15 cellular contexts compared by ENCODE assay signal in genomic region chr22:45098056-45098455, GRCh38.
DNase-seq lines count a peak whose midpoint lies in the region; ATAC-seq lines count a peak whose summit lies in the region.
"Had no signal": no experiment of that assay in that cellular context is flagged by ENCODE, and none has a peak within 500 bp of the region (broad histone marks: within the 10 kb centered on the region; RNA-seq: fewer than 3 reads in every experiment).

No MANE protein-coding gene starts in this region.

- H3K27me3 Mint-ChIP-seq in activated CD4-positive, alpha-beta T cell treated with anti-CD3 and anti-CD28 coated beads for 36 hours = peaks cover 34% of the 10 kb centered on the region
- H3K27me3 Mint-ChIP-seq in activated T-cell treated with anti-CD3 and anti-CD28 coated beads, Interleukin-2, amount 50 U/mL, for 4 hours (ENCODE audit: low read depth) = peaks cover 60% of the 10 kb centered on the region
- H3K27me3 Mint-ChIP-seq in stimulated activated naive CD8-positive, alpha-beta T cell treated with anti-CD3 and anti-CD28 coated beads, Interleukin-15, amount 100 ng/mL, for 72 hours = peaks cover 62% of the 10 kb centered on the region

- H3K4me3 Mint-ChIP-seq in activated CD4-positive, alpha-beta T cell treated with anti-CD3 and anti-CD28 coated beads for 36 hours = no peak overlapping the region
- H3K4me3 Mint-ChIP-seq in activated T-cell treated with anti-CD3 and anti-CD28 coated beads, Interleukin-2, amount 50 U/mL, for 4 hours = no peak overlapping the region
- H3K4me3 Mint-ChIP-seq in stimulated activated naive CD8-positive, alpha-beta T cell treated with anti-CD3 and anti-CD28 coated beads, Interleukin-15, amount 100 ng/mL, for 72 hours = no peak overlapping the region
- H3K4me3 Mint-ChIP-seq: B cell; CD8-positive, alpha-beta T cell; GM23338 had no signal

- H3K27ac Mint-ChIP-seq in activated CD4-positive, alpha-beta T cell treated with anti-CD3 and anti-CD28 coated beads for 36 hours = no peak overlapping the region
- H3K27ac Mint-ChIP-seq in stimulated activated naive CD8-positive, alpha-beta T cell treated with anti-CD3 and anti-CD28 coated beads, Interleukin-15, amount 100 ng/mL, for 72 hours = no peak overlapping the region
- H3K27ac Mint-ChIP-seq: B cell; CD8-positive, alpha-beta T cell; GM23338 had no signal

- CTCF ChIA-PET in activated CD4-positive, alpha-beta T cell treated with anti-CD3 and anti-CD28 coated beads for 36 hours (lab: Charles Lee) = interaction anchor here (0.6 to 1.0 kb wide), 2 partner anchors 14 to 259 kb away, joined by 3 to 4 read pairs; no protein-coding TSS in a partner anchor

- POLR2A ChIA-PET in activated CD4-positive, alpha-beta T cell treated with anti-CD3 and anti-CD28 coated beads for 36 hours (lab: Charles Lee) = no interaction called here

- H3K4me1 Mint-ChIP-seq in activated CD4-positive, alpha-beta T cell treated with anti-CD3 and anti-CD28 coated beads for 36 hours = peaks cover 7% of the 10 kb centered on the region
- peaks cover 2% of the 10 kb centered on the region for H3K4me1 Mint-ChIP-seq in activated T-cell treated with anti-CD3 and anti-CD28 coated beads, Interleukin-2, amount 50 U/mL, for 4 hours (ENCODE audit: low read depth)
- no peaks in the 10 kb centered on the region for H3K4me1 Mint-ChIP-seq in stimulated activated naive CD8-positive, alpha-beta T cell treated with anti-CD3 and anti-CD28 coated beads, Interleukin-15, amount 100 ng/mL, for 72 hours

- peak; percentile 73 for ATAC-seq in activated CD4-positive, alpha-beta T cell treated with anti-CD3 and anti-CD28 coated beads for 36 hours
- ATAC-seq in activated T-cell treated with anti-CD3 and anti-CD28 coated beads, Interleukin-2, amount 50 U/mL, for 4 hours = peak; percentile 34 to 50
- peak; percentile 47 for ATAC-seq in stimulated activated naive CD8-positive, alpha-beta T cell treated with anti-CD3 and anti-CD28 coated beads, Interleukin-15, Interleukin-2, amounts not matched to agents 100 U/mL and 50 U/mL, for 24 hours
- no peak for ATAC-seq in stimulated activated naive CD8-positive, alpha-beta T cell treated with anti-CD3 and anti-CD28 coated beads, Interleukin-15, amount 100 ng/mL, for 72 hours
- ATAC-seq: CD8-positive, alpha-beta T cell; GM23338 had no signal

- intact Hi-C loops in activated CD4-positive, alpha-beta T cell treated with anti-CD3 and anti-CD28 coated beads for 36 hours (cut with DNase I, micrococcal nuclease) = loop anchor here in 1 of 2 experiments (5.0 kb wide), 1 partner anchor 121 kb away; no protein-coding TSS in a partner anchor

- H3K9me3 Mint-ChIP-seq in activated CD4-positive, alpha-beta T cell treated with anti-CD3 and anti-CD28 coated beads for 36 hours (ENCODE audit: low read depth) = no peaks in the 10 kb centered on the region
- H3K9me3 Mint-ChIP-seq in activated T-cell treated with anti-CD3 and anti-CD28 coated beads, Interleukin-2, amount 50 U/mL, for 4 hours = no peaks in the 10 kb centered on the region
- H3K9me3 Mint-ChIP-seq in stimulated activated naive CD8-positive, alpha-beta T cell treated with anti-CD3 and anti-CD28 coated beads, Interleukin-15, amount 100 ng/mL, for 72 hours = no peaks in the 10 kb centered on the region
- H3K9me3 Mint-ChIP-seq: CD8-positive, alpha-beta T cell; GM23338 had no signal

- peak; percentile 38 for DNase-seq in activated CD4-positive, alpha-beta T cell treated with anti-CD3 and anti-CD28 coated beads for 36 hours
- no peak for DNase-seq in activated CD4-positive, alpha-beta T cell treated with anti-CD3 and anti-CD28 coated beads for 4 hours
- DNase-seq in activated T-cell treated with anti-CD3 and anti-CD28 coated beads, Interleukin-2, amount 50 U/mL, for 4 hours = no peak
- no peak for DNase-seq in activated T-cell treated with anti-CD3 and anti-CD28 coated beads, Interleukin-2, amount 50 U/mL, for 48 hours
- DNase-seq in stimulated activated naive CD8-positive, alpha-beta T cell treated with anti-CD3 and anti-CD28 coated beads, Interleukin-15, Interleukin-2, amounts not matched to agents 100 U/mL and 50 U/mL, for 24 hours = no peak
- no peak for DNase-seq in stimulated activated naive CD8-positive, alpha-beta T cell treated with anti-CD3 and anti-CD28 coated beads, Interleukin-15, amount 100 ng/mL, for 72 hours
- DNase-seq in NOMO-1 (lab: John Stamatoyannopoulos, UW; ENCODE audit: unreplicated experiment in 2 of 2) = no peak
- DNase-seq: 8988T; Calu3; CD8-positive, alpha-beta T cell; DMS79 treated with DMSO at 0.1 percent for 48 hours; GF-D8; HCEC 1CT had no signal

- H3K36me3 Mint-ChIP-seq in activated CD4-positive, alpha-beta T cell treated with anti-CD3 and anti-CD28 coated beads for 36 hours (ENCODE audit: low read depth) = no peaks in the 10 kb centered on the region
- H3K36me3 Mint-ChIP-seq in activated T-cell treated with anti-CD3 and anti-CD28 coated beads, Interleukin-2, amount 50 U/mL, for 4 hours (ENCODE audit: insufficient read depth) = no peaks in the 10 kb centered on the region
- H3K36me3 Mint-ChIP-seq: CD8-positive, alpha-beta T cell had no signal
